ENCODE assay signal across 29 cellular contexts in genomic region chr7:12917801-12918200, GRCh38.
"Had no signal": no experiment of that assay in that cellular context is flagged by ENCODE, and none has a peak within 500 bp of the region (broad histone marks: within the 10 kb centered on the region; RNA-seq: fewer than 3 reads in every experiment).

No MANE protein-coding gene starts in this region.

- H3K27ac Mint-ChIP-seq: stimulated activated effector memory CD8-positive, alpha-beta T cell treated with anti-CD3 and anti-CD28 coated beads, Interleukin-12 subunit alpha, Interleukin-12 subunit beta, amount 100 ng/mL, for 72 hours; stimulated activated memory B cell treated with anti-CD40 and anti-IgM and Interleukin-4, amounts not matched to agents 10 μg/mL and 1 μg/mL and 100 μg/mL, for 72 hours; stimulated activated naive B cell treated with anti-CD40 and anti-IgM and Interleukin-4, amounts not matched to agents 10 μg/mL and 1 μg/mL and 100 μg/mL, for 72 hours; stimulated activated naive CD8-positive, alpha-beta T cell treated with anti-CD3 and anti-CD28 coated beads, Interleukin-15, amount 100 ng/mL, for 72 hours; stimulated activated naive CD8-positive, alpha-beta T cell treated with anti-CD3 and anti-CD28 coated beads, Interleukin-15, Interleukin-2, amounts not matched to agents 100 ng/mL and 50 ng/mL, for 24 hours; type B pancreatic cell had no signal

- H3K4me3 Mint-ChIP-seq: stimulated activated effector memory CD8-positive, alpha-beta T cell treated with anti-CD3 and anti-CD28 coated beads, Interleukin-12 subunit alpha, Interleukin-12 subunit beta, amount 100 ng/mL, for 72 hours; stimulated activated memory B cell treated with anti-CD40 and anti-IgM and Interleukin-4, amounts not matched to agents 10 μg/mL and 1 μg/mL and 100 μg/mL, for 72 hours; stimulated activated naive B cell treated with anti-CD40 and anti-IgM and Interleukin-4, amounts not matched to agents 10 μg/mL and 1 μg/mL and 100 μg/mL, for 72 hours; stimulated activated naive CD8-positive, alpha-beta T cell treated with anti-CD3 and anti-CD28 coated beads, Interleukin-15, amount 100 ng/mL, for 72 hours; stimulated activated naive CD8-positive, alpha-beta T cell treated with anti-CD3 and anti-CD28 coated beads, Interleukin-15, Interleukin-2, amounts not matched to agents 100 ng/mL and 50 ng/mL, for 24 hours; type B pancreatic cell had no signal

- H3K27me3 Mint-ChIP-seq: stimulated activated memory B cell treated with anti-CD40 and anti-IgM and Interleukin-4, amounts not matched to agents 10 μg/mL and 1 μg/mL and 100 μg/mL, for 72 hours; stimulated activated naive B cell treated with anti-CD40 and anti-IgM and Interleukin-4, amounts not matched to agents 10 μg/mL and 1 μg/mL and 100 μg/mL, for 72 hours; type B pancreatic cell had no signal

- H3K27me3 ChIP-seq: stomach, suprapubic skin, testis, thyroid gland, tibial artery, tibial nerve, transverse colon, upper lobe of left lung, upper lobe of right lung, uterus, vagina had no signal

- DNase-seq: stimulated activated CD4-positive, alpha-beta T cell treated with anti-CD3 and anti-CD28 coated beads, Interleukin-2, amount 100 ng/mL, for 48 hours; stimulated activated CD4-positive, alpha-beta T cell treated with anti-CD3 and anti-CD28 coated beads, Interleukin-4, amount 100 ng/mL, for 1 hour; stimulated activated CD4-positive, alpha-beta T cell treated with anti-CD3 and anti-CD28 coated beads, Interleukin-4, amount 100 ng/mL, for 24 hours; stimulated activated CD4-positive, alpha-beta T cell treated with anti-CD3 and anti-CD28 coated beads, Interleukin-4, amount 100 ng/mL, for 4 hours; stimulated activated CD8-positive, alpha-beta memory T cell treated with anti-CD3 and anti-CD28 coated beads, Interleukin-4, amount 100 ng/mL, for 48 hours; stimulated activated naive B cell treated with anti-CD40 and anti-IgM and Interleukin-4, amounts not matched to agents 10 μg/mL and 1 μg/mL and 100 μg/mL, for 72 hours; stimulated activated naive CD4-positive, alpha-beta T cell; stimulated activated naive CD4-positive, alpha-beta T cell treated with Interleukin-2 at 50 U/mL for 16 hours; stimulated activated naive CD8-positive, alpha-beta T cell treated with anti-CD3 and anti-CD28 coated beads, Interleukin-15, amount 100 ng/mL, for 72 hours; stimulated activated naive CD8-positive, alpha-beta T cell treated with anti-CD3 and anti-CD28 coated beads, Interleukin-15, Interleukin-2, amounts not matched to agents 100 U/mL and 50 U/mL, for 24 hours; stomach; substantia nigra; testis; thyroid gland; tibial artery; transverse colon; trophoblast cell; upper lobe of left lung; upper lobe of right lung; uterus had no signal

- H3K27ac ChIP-seq: stomach, suprapubic skin, testis, thoracic aorta, thyroid gland, tibial artery, tibial nerve, transverse colon, upper lobe of left lung, upper lobe of right lung, uterus, vagina had no signal

- H3K4me1 ChIP-seq: suprapubic skin, testis, thyroid gland, tibial artery, tibial nerve, upper lobe of left lung, upper lobe of right lung, uterus, vagina had no signal

- H3K9me3 ChIP-seq: stomach, suprapubic skin, testis, thoracic aorta, thyroid gland, tibial artery, tibial nerve, transverse colon, upper lobe of left lung, upper lobe of right lung, uterus, vagina had no signal

- H3K36me3 Mint-ChIP-seq: stimulated activated effector memory CD8-positive, alpha-beta T cell treated with anti-CD3 and anti-CD28 coated beads, Interleukin-12 subunit alpha, Interleukin-12 subunit beta, amount 100 ng/mL, for 72 hours; stimulated activated memory B cell treated with anti-CD40 and anti-IgM and Interleukin-4, amounts not matched to agents 10 μg/mL and 1 μg/mL and 100 μg/mL, for 72 hours; type B pancreatic cell had no signal

- ATAC-seq: stimulated activated effector memory CD8-positive, alpha-beta T cell treated with anti-CD3 and anti-CD28 coated beads, Interleukin-12 subunit alpha, Interleukin-12 subunit beta, amount 100 ng/mL, for 72 hours; stimulated activated memory B cell treated with anti-CD40 and anti-IgM and Interleukin-4, amounts not matched to agents 10 μg/mL and 1 μg/mL and 100 μg/mL, for 72 hours; stimulated activated naive B cell treated with anti-CD40 and anti-IgM and Interleukin-4, amounts not matched to agents 10 μg/mL and 1 μg/mL and 100 μg/mL, for 72 hours; stimulated activated naive CD8-positive, alpha-beta T cell treated with anti-CD3 and anti-CD28 coated beads, Interleukin-15, amount 100 ng/mL, for 72 hours; stimulated activated naive CD8-positive, alpha-beta T cell treated with anti-CD3 and anti-CD28 coated beads, Interleukin-15, Interleukin-2, amounts not matched to agents 100 U/mL and 50 U/mL, for 24 hours; upper lobe of right lung had no signal

- H3K4me3 ChIP-seq: stomach, suprapubic skin, testis, thoracic aorta, thyroid gland, tibial artery, tibial nerve, transverse colon, upper lobe of left lung, upper lobe of right lung, uterus, vagina had no signal

- H3K9me3 Mint-ChIP-seq: stimulated activated naive CD8-positive, alpha-beta T cell treated with anti-CD3 and anti-CD28 coated beads, Interleukin-15, amount 100 ng/mL, for 72 hours had no signal

- H3K36me3 ChIP-seq: stomach, suprapubic skin, thoracic aorta, thyroid gland, tibial artery, tibial nerve, transverse colon, upper lobe of left lung, upper lobe of right lung, uterus, vagina had no signal

- H3K4me1 Mint-ChIP-seq: stimulated activated effector memory CD8-positive, alpha-beta T cell treated with anti-CD3 and anti-CD28 coated beads, Interleukin-12 subunit alpha, Interleukin-12 subunit beta, amount 100 ng/mL, for 72 hours; stimulated activated memory B cell treated with anti-CD40 and anti-IgM and Interleukin-4, amounts not matched to agents 10 μg/mL and 1 μg/mL and 100 μg/mL, for 72 hours; stimulated activated naive B cell treated with anti-CD40 and anti-IgM and Interleukin-4, amounts not matched to agents 10 μg/mL and 1 μg/mL and 100 μg/mL, for 72 hours; stimulated activated naive CD8-positive, alpha-beta T cell treated with anti-CD3 and anti-CD28 coated beads, Interleukin-15, amount 100 ng/mL, for 72 hours had no signal

- FAIRE-seq: urothelium cell line had no signal
